Comparison of ENCODE assay signal across 8 cellular contexts in genomic region chr10:75294518-75294865, GRCh38. TPM values are rescaled to one million over a fixed set of nuclear protein-coding genes. Genes with fewer than 3 reads are reported as not detected.
DNase-seq lines count a peak whose midpoint lies in the region; ATAC-seq and TF ChIP-seq lines count a peak whose summit lies in the region.

No MANE protein-coding gene starts in this region.

- DNase-seq in CD14-positive monocyte (ENCODE audit: low spot score) (no peak), LNCaP clone FGC (ENCODE audit: low read depth) (no peak), NCI-H2196 treated with DMSO at 0.1 percent for 48 hours (lab: John Stamatoyannopoulos, UW; ENCODE audit: unreplicated experiment) (no peak), COLO829 (ENCODE audit: low spot score) (no peak)
- no peak for DNase-seq in effector memory CD4-positive, alpha-beta T cell

- no peak overlapping the region for H3K27ac ChIP-seq in effector memory CD4-positive, alpha-beta T cell (ENCODE audit: insufficient read depth, low read length, poor library complexity, severe bottlenecking)
- H3K27ac ChIP-seq in muscle layer of colon (ENCODE audit: low read depth, low read length), result peak overlapping the region; percentile 93

- H3K36me3 ChIP-seq in effector memory CD4-positive, alpha-beta T cell (ENCODE audit: control insufficient read depth, insufficient read depth, low read length), result no peaks in the 10 kb centered on the region
- H3K36me3 ChIP-seq in muscle layer of colon (ENCODE audit: insufficient read depth, low read length), result no peaks in the 10 kb centered on the region

- H3K4me3 Mint-ChIP-seq in CD14-positive monocyte, result peak overlapping the region; percentile 78 to 88

- H3K27me3 ChIP-seq in effector memory CD4-positive, alpha-beta T cell (replicated peaks; ENCODE audit: control insufficient read depth, insufficient read depth, low read length, poor library complexity, severe bottlenecking), result no peaks in the 10 kb centered on the region
- H3K27me3 ChIP-seq in muscle layer of colon (ENCODE audit: control insufficient read depth in 1 of 2, insufficient read depth in 2 of 2, low read length in 2 of 2), result no peaks in the 10 kb centered on the region

- H3K9ac ChIP-seq in muscle layer of colon (ENCODE audit: low read length), result no peak overlapping the region

- H3K27ac Mint-ChIP-seq in CD14-positive monocyte, result peak overlapping the region in 3 of 7 donors; percentile 25 to 47 (median 34)

- H3K9me3 Mint-ChIP-seq in CD14-positive monocyte, result peaks cover 6 to 16% (median 12%) of the 10 kb centered on the region in 7 donors

- peaks cover 9% of the 10 kb centered on the region for H3K4me1 Mint-ChIP-seq in CD14-positive monocyte

- peaks cover 4% of the 10 kb centered on the region for H3K4me1 ChIP-seq in effector memory CD4-positive, alpha-beta T cell (ENCODE audit: control insufficient read depth, insufficient read depth, low read length, poor library complexity, severe bottlenecking)
- peaks cover 28% of the 10 kb centered on the region for H3K4me1 ChIP-seq in muscle layer of colon (ENCODE audit: insufficient read depth, low read length)

- peaks cover 0 to 2% of the 10 kb centered on the region in 2 donors for H3K36me3 Mint-ChIP-seq in CD14-positive monocyte

- TF ChIP-seq CTCF in CD14-positive monocyte (IDR thresholded peaks at IDR 0.05) (no peak), LNCaP clone FGC (IDR thresholded peaks at IDR 0.05; ENCODE audit: control insufficient read depth, extremely low read depth, insufficient read depth) (no peak)

- H3K27me3 Mint-ChIP-seq in CD14-positive monocyte (ENCODE audit: low read depth in 3 of 3), result peaks cover 19 to 21% (median 20%) of the 10 kb centered on the region in 3 donors

- H3K4me3 ChIP-seq in LNCaP clone FGC (ENCODE audit: low read depth, low read length), result peak overlapping the region; percentile 28; the same call in 1 of the 2 replicates
- peak overlapping the region; percentile 63 for H3K4me3 ChIP-seq in effector memory CD4-positive, alpha-beta T cell (ENCODE audit: insufficient read depth, low read depth, low read length, poor library complexity, severe bottlenecking)
- peak overlapping the region; percentile 47 to 63 for H3K4me3 ChIP-seq in muscle layer of colon (ENCODE audit: low read depth in 1 of 2, low read length in 2 of 2)

- no peaks in the 10 kb centered on the region for H3K9me3 ChIP-seq in effector memory CD4-positive, alpha-beta T cell (ENCODE audit: control insufficient read depth, low read length)
- H3K9me3 ChIP-seq in muscle layer of colon (ENCODE audit: low read length), result peaks cover 8% of the 10 kb centered on the region

- ATAC-seq in GM18870 (IDR thresholded peaks at IDR 0.05; ENCODE audit: unreplicated experiment) (no peak), HG02981 (IDR thresholded peaks at IDR 0.05; ENCODE audit: unreplicated experiment) (no peak)

- intact Hi-C loops in CD14-positive monocyte (cut with micrococcal nuclease), result loop anchor here in 1 of 2 donors (10.0 kb wide), 1 partner anchor 100 kb away; no protein-coding TSS in a partner anchor

RNA-seq across cellular contexts. Expression of gene COMTD1, which starts 58.7 kb away (rescaled TPM):
- polyA plus RNA-seq in CD14-positive monocyte, result 10 to 100 TPM; 16.1 to 16.5 TPM
